10 cellular contexts compared by ENCODE assay signal in the genomic region with DNA sequence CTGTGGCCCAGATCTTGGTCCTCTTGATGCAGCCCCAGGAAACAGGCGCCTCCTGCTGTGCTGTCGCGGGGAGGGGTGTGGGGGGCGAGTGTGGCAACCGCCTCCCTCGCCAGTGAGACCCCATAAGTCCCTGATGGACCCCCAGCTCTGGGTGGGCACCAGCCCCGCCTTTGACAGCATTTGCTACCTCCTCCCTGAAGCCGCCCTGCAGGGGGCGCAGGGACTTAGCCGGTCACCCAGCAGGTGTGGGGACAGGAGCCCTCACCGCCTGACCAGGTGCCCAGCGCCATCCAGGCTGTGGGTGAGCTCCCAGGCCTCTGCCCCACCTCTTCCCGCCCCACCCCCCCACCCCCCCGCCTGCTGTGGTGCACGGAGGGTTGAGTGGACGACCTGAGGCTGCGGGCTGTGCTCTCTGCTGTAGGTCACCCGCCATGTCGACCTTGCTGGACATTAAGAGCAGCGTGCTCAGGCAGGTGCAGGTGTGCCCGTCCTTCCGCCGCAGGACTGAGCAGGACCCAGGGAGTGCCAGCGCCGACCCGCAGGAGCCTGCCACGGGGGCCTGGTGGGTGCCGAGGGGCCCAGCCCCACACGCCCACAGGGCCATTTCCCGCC. TPM values are rescaled to one million over a fixed set of nuclear protein-coding genes. Genes with fewer than 3 reads are reported as not detected.
DNase-seq lines count a peak whose midpoint lies in the region; ATAC-seq and TF ChIP-seq lines count a peak whose summit lies in the region.
"Had no signal": no experiment of that assay in that cellular context is flagged by ENCODE, and none has a peak within 500 bp of the region (broad histone marks: within the 10 kb centered on the region; RNA-seq: fewer than 3 reads in every experiment).

No MANE protein-coding gene starts in this region.

- no TSS peak for BruUV-seq in OCI-LY7 (replicated peaks; lab: Mats Ljungman, UMichigan)

- H3K27ac Mint-ChIP-seq in stimulated activated naive B cell treated with anti-CD40 and anti-IgM and Interleukin-4, amounts not matched to agents 10 μg/mL and 1 μg/mL and 100 μg/mL, for 72 hours: no peak overlapping the region

- H3K27ac ChIP-seq in left ventricle myocardium inferior (replicated peaks) (no peak overlapping the region), OCI-LY7 (ENCODE audit: low read depth, low read length, poor library complexity, severe bottlenecking) (no peak overlapping the region)
- H3K27ac ChIP-seq: ascending aorta had no signal

- H3K4me1 ChIP-seq in left ventricle myocardium inferior: peaks cover 22% of the 10 kb centered on the region
- peaks cover 20% of the 10 kb centered on the region for H3K4me1 ChIP-seq in OCI-LY7 (ENCODE audit: insufficient read depth, low read length, poor library complexity, severe bottlenecking)

- no peaks in the 10 kb centered on the region for H3K79me2 ChIP-seq in OCI-LY7 (ENCODE audit: insufficient read depth, low read depth, low read length)

- H2AFZ ChIP-seq in OCI-LY7 (ENCODE audit: low read length): no peak overlapping the region

- H3K36me3 ChIP-seq in left ventricle myocardium inferior (no peaks in the 10 kb centered on the region), OCI-LY7 (ENCODE audit: insufficient read depth, low read length) (no peaks in the 10 kb centered on the region)
- H3K36me3 ChIP-seq: ascending aorta had no signal

- H3K36me3 Mint-ChIP-seq in stimulated activated naive B cell treated with anti-CD40 and anti-IgM and Interleukin-4, amounts not matched to agents 10 μg/mL and 1 μg/mL and 100 μg/mL, for 72 hours: no peaks in the 10 kb centered on the region

- H3K27me3 ChIP-seq in left ventricle myocardium inferior (ENCODE audit: low read depth): peaks cover 28% of the 10 kb centered on the region

- H3K4me1 Mint-ChIP-seq in stimulated activated naive B cell treated with anti-CD40 and anti-IgM and Interleukin-4, amounts not matched to agents 10 μg/mL and 1 μg/mL and 100 μg/mL, for 72 hours: peaks cover 23 to 35% of the 10 kb centered on the region in 2 donors

- POLR2A ChIA-PET in OCI-LY7 (lab: Charles Lee): no interaction called here
- POLR2A ChIA-PET in HEK293T (lab: Yijun Ruan, JAX): no interaction called here

- no peak for DNase-seq in left ventricle myocardium inferior
- no peak for DNase-seq in left ventricle myocardium superior
- peak; percentile 54 for DNase-seq in OCI-LY7 (ENCODE audit: low spot score)
- DNase-seq in fibroblast of villous mesenchyme (ENCODE audit: low read depth): peak; percentile 13
- DNase-seq in HEK293T (ENCODE audit: extremely low spot score): no peak
- DNase-seq in activated CD8-positive, alpha-beta memory T cell treated with anti-CD3 and anti-CD28 coated beads, Interleukin-2, amount 50 U/mL, for 4 hours: no peak
- DNase-seq in stimulated activated naive B cell treated with anti-CD40 and anti-IgM and Interleukin-4, amounts not matched to agents 10 μg/mL and 1 μg/mL and 100 μg/mL, for 72 hours: no peak
- DNase-seq: SIG-M5 had no signal

- ATAC-seq in left ventricle myocardium superior (no peak), GM21576 (IDR thresholded peaks at IDR 0.05; ENCODE audit: unreplicated experiment) (no peak)
- no peak for ATAC-seq in stimulated activated naive B cell treated with anti-CD40 and anti-IgM and Interleukin-4, amounts not matched to agents 10 μg/mL and 1 μg/mL and 100 μg/mL, for 72 hours (replicated peaks)

- no peak overlapping the region for H3K4me3 Mint-ChIP-seq in stimulated activated naive B cell treated with anti-CD40 and anti-IgM and Interleukin-4, amounts not matched to agents 10 μg/mL and 1 μg/mL and 100 μg/mL, for 72 hours

- intact Hi-C loops in left ventricle myocardium inferior (cut with micrococcal nuclease) (no loop called here), left ventricle myocardium superior (cut with micrococcal nuclease) (no loop called here), OCI-LY7 (cut with micrococcal nuclease; ENCODE audit: unreplicated experiment) (no loop called here)

- H3K9me3 Mint-ChIP-seq in stimulated activated naive B cell treated with anti-CD40 and anti-IgM and Interleukin-4, amounts not matched to agents 10 μg/mL and 1 μg/mL and 100 μg/mL, for 72 hours: no peaks in the 10 kb centered on the region

- no peaks in the 10 kb centered on the region for H3K9me3 ChIP-seq in left ventricle myocardium inferior (replicated peaks)
- H3K9me3 ChIP-seq in OCI-LY7 (ENCODE audit: low read length): no peaks in the 10 kb centered on the region
- H3K9me3 ChIP-seq: ascending aorta had no signal

- CTCF ChIA-PET in OCI-LY7 (lab: Charles Lee; ENCODE audit: unreplicated experiment) (no interaction called here), HEK293T (lab: Yijun Ruan, JAX) (interaction anchor here (0.8 kb wide), 1 partner anchor 9 kb away, joined by 3 read pairs; no protein-coding TSS in a partner anchor)

- H4K20me1 ChIP-seq in OCI-LY7 (ENCODE audit: insufficient read depth, low read length): no peaks in the 10 kb centered on the region

- no peaks in the 10 kb centered on the region for H3K9me2 ChIP-seq in OCI-LY7 (ENCODE audit: insufficient read depth, low read length)

- TF ChIP-seq CTCF in left ventricle myocardium inferior (IDR thresholded peaks at IDR 0.05; ENCODE audit: borderline replicate concordance) (peak; percentile 42), OCI-LY7 (conservative IDR thresholded peaks at IDR 0.05; ENCODE audit: low read length) (peak; percentile 63), fibroblast of villous mesenchyme (IDR thresholded peaks at IDR 0.05; ENCODE audit: insufficient read depth, low read depth, low read length) (peak; percentile 44)

- peaks cover 4 to 25% of the 10 kb centered on the region in 2 donors for H3K27me3 Mint-ChIP-seq in stimulated activated naive B cell treated with anti-CD40 and anti-IgM and Interleukin-4, amounts not matched to agents 10 μg/mL and 1 μg/mL and 100 μg/mL, for 72 hours

- no peak overlapping the region for H3K4me3 ChIP-seq in left ventricle myocardium inferior
- no peak overlapping the region for H3K4me3 ChIP-seq in OCI-LY7 (ENCODE audit: low read depth, low read length, poor library complexity, severe bottlenecking)
- H3K4me3 ChIP-seq in fibroblast of villous mesenchyme (ENCODE audit: low read depth, low read length): no peak overlapping the region
- H3K4me3 ChIP-seq: ascending aorta had no signal

- no peak overlapping the region for H3K4me2 ChIP-seq in OCI-LY7 (ENCODE audit: low read length)

TF ChIP-seq in HEK293T, 16 proteins besides CTCF, POLR2A, EP300 and RAD21:
- TF ChIP-seq HDGF (IDR thresholded peaks at IDR 0.05; ENCODE audit: borderline replicate concordance): no peak
- no peak for TF ChIP-seq TARDBP (IDR thresholded peaks at IDR 0.05)

RNA-seq across cellular contexts. Expression of a gene that starts 4.8 kb away (rescaled TPM):
- 3.9 TPM for total RNA-seq in left ventricle myocardium inferior
- 5.2 TPM for total RNA-seq in left ventricle myocardium superior
- 2.9 and 6.3 TPM in 2 replicates for total RNA-seq in OCI-LY7 (2014; rRNA removed; shearing (Covaris generic))
- total RNA-seq in OCI-LY7 (2022): 2.4 and 3.2 TPM in 2 replicates
- under 0.01 and 0.32 TPM in 2 replicates for total RNA-seq in fibroblast of villous mesenchyme

RNA-seq across cellular contexts. Expression of a gene that starts 13.5 kb away (rescaled TPM):
- total RNA-seq in left ventricle myocardium inferior (54.9 TPM), left ventricle myocardium superior (55.9 TPM), OCI-LY7 (2022) (43.5 and 47.2 TPM in 2 replicates), fibroblast of villous mesenchyme (42.7 and 55.7 TPM in 2 replicates)
- 75.8 and 99.4 TPM in 2 replicates for total RNA-seq in OCI-LY7 (2014; rRNA removed; shearing (Covaris generic))

RNA-seq across cellular contexts. Expression of a gene that starts 13.5 kb away (rescaled TPM):
- total RNA-seq in left ventricle myocardium inferior (31.8 TPM), left ventricle myocardium superior (37.6 TPM), OCI-LY7 (2022) (24.1 and 26.6 TPM in 2 replicates), fibroblast of villous mesenchyme (25.1 and 26.3 TPM in 2 replicates)
- total RNA-seq in OCI-LY7 (2014; rRNA removed; shearing (Covaris generic)): 21.3 and 22.5 TPM in 2 replicates

RNA-seq across cellular contexts. Expression of a gene that starts 28.8 kb away (rescaled TPM):
- total RNA-seq in left ventricle myocardium inferior: 86.2 TPM
- 93.8 TPM for total RNA-seq in left ventricle myocardium superior
- total RNA-seq in OCI-LY7 (2014; rRNA removed; shearing (Covaris generic)): 122 and 126 TPM in 2 replicates
- 323 and 349 TPM in 2 replicates for total RNA-seq in OCI-LY7 (2022)
- total RNA-seq in fibroblast of villous mesenchyme: 44.9 and 46.4 TPM in 2 replicates

Comparison
In these comparisons a context has a peak if more than half of its experiments do, and no peak if none do; other contexts are left out.
1. DNase-seq: peak in OCI-LY7 (single experiment) and fibroblast of villous mesenchyme (single experiment); none in left ventricle myocardium inferior (single experiment), left ventricle myocardium superior (single experiment), HEK293T (single experiment), activated CD8-positive, alpha-beta memory T cell treated with anti-CD3 and anti-CD28 coated beads, Interleukin-2, amount 50 U/mL, for 4 hours (single experiment) and stimulated activated naive B cell treated with anti-CD40 and anti-IgM and Interleukin-4, amounts not matched to agents 10 μg/mL and 1 μg/mL and 100 μg/mL, for 72 hours (single experiment).
2. Peak in every context shown above with its lines, with median percentiles within 50 percentile points of each other: CTCF ChIP-seq.